Comparison of ENCODE assay signal across 1 cellular context in the genomic region with DNA sequence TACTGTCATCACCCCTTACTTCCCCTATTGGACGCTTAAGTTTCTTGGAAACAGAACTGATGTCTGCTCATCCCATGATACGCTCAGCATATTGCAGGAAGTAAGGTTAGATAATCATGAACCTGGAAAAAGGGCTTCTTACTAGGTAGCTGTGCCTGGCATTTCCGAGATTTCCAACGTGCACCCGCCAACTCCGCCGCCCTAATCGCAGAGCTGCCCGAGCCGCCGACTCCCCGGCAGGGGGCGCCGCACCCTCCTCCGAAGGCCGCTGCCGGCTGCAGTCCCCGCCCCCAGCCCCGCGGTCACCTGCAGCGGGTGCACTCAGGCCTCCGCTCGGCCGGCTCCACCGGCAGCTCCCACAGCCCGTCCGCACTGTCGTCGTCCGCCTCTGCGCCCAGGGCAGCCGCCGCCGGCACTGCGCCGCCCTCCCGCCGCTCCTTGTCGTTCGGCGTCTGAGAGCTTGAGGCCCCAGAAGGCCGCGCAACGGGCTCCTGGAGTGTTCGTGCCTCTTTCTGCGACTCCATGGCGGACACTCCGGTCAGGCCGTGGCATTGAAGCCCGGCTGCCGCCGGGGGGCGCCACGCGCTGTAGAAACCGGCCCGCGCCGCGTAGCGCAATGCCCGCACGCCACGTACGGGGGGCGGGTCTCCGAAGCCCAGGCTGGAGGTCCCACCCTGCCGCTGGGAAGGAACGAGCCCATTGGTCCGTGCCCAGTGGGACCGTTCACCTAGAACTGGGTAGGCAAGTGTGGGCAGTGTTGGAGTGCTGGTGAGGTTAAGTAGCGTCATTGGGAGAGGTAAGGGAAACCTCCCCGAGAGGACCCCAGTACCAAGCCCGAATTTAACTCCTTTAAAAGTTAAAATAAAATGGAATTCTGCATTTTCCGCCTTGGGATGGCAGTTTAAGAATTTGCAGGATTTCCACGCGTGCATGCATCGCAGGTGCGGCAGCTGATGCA.
TF ChIP-seq lines count a peak whose summit lies in the region.

A gene with protein sequence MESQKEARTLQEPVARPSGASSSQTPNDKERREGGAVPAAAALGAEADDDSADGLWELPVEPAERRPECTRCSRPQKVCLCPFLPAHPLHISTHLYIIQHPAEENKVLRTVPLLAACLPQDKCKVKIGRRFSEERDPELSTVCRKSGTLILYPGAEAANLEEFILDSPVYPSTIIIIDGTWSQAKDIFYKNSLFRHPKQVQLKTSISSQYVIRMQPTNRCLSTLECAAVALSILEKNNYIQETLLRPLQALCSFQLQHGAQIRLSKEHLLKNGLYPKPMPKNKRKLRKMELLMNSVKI (minus strand): TSS at position 560 of the 958 bp plus-strand sequence. CDS start 36 bp downstream, at position 524.

TF ChIP-seq in K562, 482 proteins besides CTCF, POLR2A, EP300 and RAD21 (continued from another document and continues in another):
- TF ChIP-seq POLR3A (IDR thresholded peaks at IDR 0.05; ENCODE audit: borderline replicate concordance, extremely low read depth, insufficient read depth, insufficient read length), result no peak
- no peak for TF ChIP-seq TAF15 (IDR thresholded peaks at IDR 0.05; ENCODE audit: low read depth, low read length)
- 0 out of 2 replicates have a peak, but pooled peaks have one; percentile 71 for TF ChIP-seq RBM34 (IDR thresholded peaks at IDR 0.05; ENCODE audit: borderline replicate concordance, insufficient read depth, low read length)
- TF ChIP-seq POLR2B (IDR thresholded peaks at IDR 0.05; ENCODE audit: low read depth, partially characterized antibody), result peak; percentile 63
- TF ChIP-seq KAT2B (IDR thresholded peaks at IDR 0.05; ENCODE audit: low read depth, low read length), result no peak
- peak; percentile 80 for TF ChIP-seq BHLHE40 (IDR thresholded peaks at IDR 0.05; ENCODE audit: low read length)
- TF ChIP-seq FOXA3 (CRISPR knock-in tag; conservative IDR thresholded peaks at IDR 0.05 in 1 of 2, IDR thresholded peaks at IDR 0.05 in 1 of 2), result no peak
- no peak for TF ChIP-seq RFX5 (IDR thresholded peaks at IDR 0.05; ENCODE audit: low read depth, low read length)
- TF ChIP-seq CEBPB (tag; IDR thresholded peaks at IDR 0.05), result peak; percentile 51
- TF ChIP-seq, protein P1, sequence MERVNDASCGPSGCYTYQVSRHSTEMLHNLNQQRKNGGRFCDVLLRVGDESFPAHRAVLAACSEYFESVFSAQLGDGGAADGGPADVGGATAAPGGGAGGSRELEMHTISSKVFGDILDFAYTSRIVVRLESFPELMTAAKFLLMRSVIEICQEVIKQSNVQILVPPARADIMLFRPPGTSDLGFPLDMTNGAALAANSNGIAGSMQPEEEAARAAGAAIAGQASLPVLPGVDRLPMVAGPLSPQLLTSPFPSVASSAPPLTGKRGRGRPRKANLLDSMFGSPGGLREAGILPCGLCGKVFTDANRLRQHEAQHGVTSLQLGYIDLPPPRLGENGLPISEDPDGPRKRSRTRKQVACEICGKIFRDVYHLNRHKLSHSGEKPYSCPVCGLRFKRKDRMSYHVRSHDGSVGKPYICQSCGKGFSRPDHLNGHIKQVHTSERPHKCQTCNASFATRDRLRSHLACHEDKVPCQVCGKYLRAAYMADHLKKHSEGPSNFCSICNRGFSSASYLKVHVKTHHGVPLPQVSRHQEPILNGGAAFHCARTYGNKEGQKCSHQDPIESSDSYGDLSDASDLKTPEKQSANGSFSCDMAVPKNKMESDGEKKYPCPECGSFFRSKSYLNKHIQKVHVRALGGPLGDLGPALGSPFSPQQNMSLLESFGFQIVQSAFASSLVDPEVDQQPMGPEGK (CRISPR knock-in tag; IDR thresholded peaks at IDR 0.05; ENCODE audit: borderline replicate concordance), result no peak
- peak; percentile 73 for TF ChIP-seq ESRRA (IDR thresholded peaks at IDR 0.05; ENCODE audit: borderline replicate concordance, low read depth)
- TF ChIP-seq GATAD2B (IDR thresholded peaks at IDR 0.05; ENCODE audit: borderline replicate concordance), result peak; percentile 58; the same call in 1 of the 2 replicates
- TF ChIP-seq TSC22D4 (tag; IDR thresholded peaks at IDR 0.05), result no peak
- no peak for TF ChIP-seq HMG20B (CRISPR knock-in tag; IDR thresholded peaks at IDR 0.05)
- no peak for TF ChIP-seq HMG20A (CRISPR knock-in tag; conservative IDR thresholded peaks at IDR 0.05)
- no peak for TF ChIP-seq ZNF668 (CRISPR knock-in tag; IDR thresholded peaks at IDR 0.05)
- no peak for TF ChIP-seq BRF1 (IDR thresholded peaks at IDR 0.05; ENCODE audit: borderline replicate concordance, extremely low read depth, insufficient read length)
- no peak for TF ChIP-seq CSDE1 (IDR thresholded peaks at IDR 0.05)
- TF ChIP-seq, protein P2, sequence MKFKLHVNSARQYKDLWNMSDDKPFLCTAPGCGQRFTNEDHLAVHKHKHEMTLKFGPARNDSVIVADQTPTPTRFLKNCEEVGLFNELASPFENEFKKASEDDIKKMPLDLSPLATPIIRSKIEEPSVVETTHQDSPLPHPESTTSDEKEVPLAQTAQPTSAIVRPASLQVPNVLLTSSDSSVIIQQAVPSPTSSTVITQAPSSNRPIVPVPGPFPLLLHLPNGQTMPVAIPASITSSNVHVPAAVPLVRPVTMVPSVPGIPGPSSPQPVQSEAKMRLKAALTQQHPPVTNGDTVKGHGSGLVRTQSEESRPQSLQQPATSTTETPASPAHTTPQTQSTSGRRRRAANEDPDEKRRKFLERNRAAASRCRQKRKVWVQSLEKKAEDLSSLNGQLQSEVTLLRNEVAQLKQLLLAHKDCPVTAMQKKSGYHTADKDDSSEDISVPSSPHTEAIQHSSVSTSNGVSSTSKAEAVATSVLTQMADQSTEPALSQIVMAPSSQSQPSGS (CRISPR knock-in tag; IDR thresholded peaks at IDR 0.05), result no peak
- peak; percentile 77; the same call in 1 of the 2 replicates for TF ChIP-seq ZBTB7A (IDR thresholded peaks at IDR 0.05; ENCODE audit: borderline replicate concordance, control insufficient read depth, low read depth, low read length)
- no peak for TF ChIP-seq BDP1 (IDR thresholded peaks at IDR 0.05; ENCODE audit: insufficient read depth, insufficient read length)
- no peak for TF ChIP-seq POLR2AphosphoS2 (IDR thresholded peaks at IDR 0.05; ENCODE audit: low read length)
- TF ChIP-seq POLR2G (IDR thresholded peaks at IDR 0.05; ENCODE audit: low read depth, low read length), result peak; percentile 95
- TF ChIP-seq, protein P3, sequence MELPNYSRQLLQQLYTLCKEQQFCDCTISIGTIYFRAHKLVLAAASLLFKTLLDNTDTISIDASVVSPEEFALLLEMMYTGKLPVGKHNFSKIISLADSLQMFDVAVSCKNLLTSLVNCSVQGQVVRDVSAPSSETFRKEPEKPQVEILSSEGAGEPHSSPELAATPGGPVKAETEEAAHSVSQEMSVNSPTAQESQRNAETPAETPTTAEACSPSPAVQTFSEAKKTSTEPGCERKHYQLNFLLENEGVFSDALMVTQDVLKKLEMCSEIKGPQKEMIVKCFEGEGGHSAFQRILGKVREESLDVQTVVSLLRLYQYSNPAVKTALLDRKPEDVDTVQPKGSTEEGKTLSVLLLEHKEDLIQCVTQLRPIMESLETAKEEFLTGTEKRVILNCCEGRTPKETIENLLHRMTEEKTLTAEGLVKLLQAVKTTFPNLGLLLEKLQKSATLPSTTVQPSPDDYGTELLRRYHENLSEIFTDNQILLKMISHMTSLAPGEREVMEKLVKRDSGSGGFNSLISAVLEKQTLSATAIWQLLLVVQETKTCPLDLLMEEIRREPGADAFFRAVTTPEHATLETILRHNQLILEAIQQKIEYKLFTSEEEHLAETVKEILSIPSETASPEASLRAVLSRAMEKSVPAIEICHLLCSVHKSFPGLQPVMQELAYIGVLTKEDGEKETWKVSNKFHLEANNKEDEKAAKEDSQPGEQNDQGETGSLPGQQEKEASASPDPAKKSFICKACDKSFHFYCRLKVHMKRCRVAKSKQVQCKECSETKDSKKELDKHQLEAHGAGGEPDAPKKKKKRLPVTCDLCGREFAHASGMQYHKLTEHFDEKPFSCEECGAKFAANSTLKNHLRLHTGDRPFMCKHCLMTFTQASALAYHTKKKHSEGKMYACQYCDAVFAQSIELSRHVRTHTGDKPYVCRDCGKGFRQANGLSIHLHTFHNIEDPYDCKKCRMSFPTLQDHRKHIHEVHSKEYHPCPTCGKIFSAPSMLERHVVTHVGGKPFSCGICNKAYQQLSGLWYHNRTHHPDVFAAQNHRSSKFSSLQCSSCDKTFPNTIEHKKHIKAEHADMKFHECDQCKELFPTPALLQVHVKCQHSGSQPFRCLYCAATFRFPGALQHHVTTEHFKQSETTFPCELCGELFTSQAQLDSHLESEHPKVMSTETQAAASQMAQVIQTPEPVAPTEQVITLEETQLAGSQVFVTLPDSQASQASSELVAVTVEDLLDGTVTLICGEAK (IDR thresholded peaks at IDR 0.05), result no peak
- TF ChIP-seq, protein P3 (CRISPR knock-in tag; IDR thresholded peaks at IDR 0.05), result no peak
- TF ChIP-seq ARHGAP35 (IDR thresholded peaks at IDR 0.05; ENCODE audit: partially characterized antibody), result no peak
- TF ChIP-seq, protein P4, sequence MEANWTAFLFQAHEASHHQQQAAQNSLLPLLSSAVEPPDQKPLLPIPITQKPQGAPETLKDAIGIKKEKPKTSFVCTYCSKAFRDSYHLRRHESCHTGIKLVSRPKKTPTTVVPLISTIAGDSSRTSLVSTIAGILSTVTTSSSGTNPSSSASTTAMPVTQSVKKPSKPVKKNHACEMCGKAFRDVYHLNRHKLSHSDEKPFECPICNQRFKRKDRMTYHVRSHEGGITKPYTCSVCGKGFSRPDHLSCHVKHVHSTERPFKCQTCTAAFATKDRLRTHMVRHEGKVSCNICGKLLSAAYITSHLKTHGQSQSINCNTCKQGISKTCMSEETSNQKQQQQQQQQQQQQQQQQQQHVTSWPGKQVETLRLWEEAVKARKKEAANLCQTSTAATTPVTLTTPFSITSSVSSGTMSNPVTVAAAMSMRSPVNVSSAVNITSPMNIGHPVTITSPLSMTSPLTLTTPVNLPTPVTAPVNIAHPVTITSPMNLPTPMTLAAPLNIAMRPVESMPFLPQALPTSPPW (CRISPR knock-in tag; IDR thresholded peaks at IDR 0.05), result peak; percentile 63
- no peak for TF ChIP-seq CBFA2T2 (conservative IDR thresholded peaks at IDR 0.05)
- TF ChIP-seq, protein P5, sequence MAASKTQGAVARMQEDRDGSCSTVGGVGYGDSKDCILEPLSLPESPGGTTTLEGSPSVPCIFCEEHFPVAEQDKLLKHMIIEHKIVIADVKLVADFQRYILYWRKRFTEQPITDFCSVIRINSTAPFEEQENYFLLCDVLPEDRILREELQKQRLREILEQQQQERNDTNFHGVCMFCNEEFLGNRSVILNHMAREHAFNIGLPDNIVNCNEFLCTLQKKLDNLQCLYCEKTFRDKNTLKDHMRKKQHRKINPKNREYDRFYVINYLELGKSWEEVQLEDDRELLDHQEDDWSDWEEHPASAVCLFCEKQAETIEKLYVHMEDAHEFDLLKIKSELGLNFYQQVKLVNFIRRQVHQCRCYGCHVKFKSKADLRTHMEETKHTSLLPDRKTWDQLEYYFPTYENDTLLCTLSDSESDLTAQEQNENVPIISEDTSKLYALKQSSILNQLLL (CRISPR knock-in tag; IDR thresholded peaks at IDR 0.05; ENCODE audit: borderline replicate concordance), result no peak
- TF ChIP-seq POLR3G (IDR thresholded peaks at IDR 0.05; ENCODE audit: extremely low read depth, insufficient read length, insufficient replicate concordance), result no peak
- peak; percentile 95 for TF ChIP-seq CXXC5 (CRISPR knock-in tag; IDR thresholded peaks at IDR 0.05)
- TF ChIP-seq NCOR1 (IDR thresholded peaks at IDR 0.05), result no peak
- no peak for TF ChIP-seq MAFK (IDR thresholded peaks at IDR 0.05; ENCODE audit: low read length)
- TF ChIP-seq TBL1XR1 (IDR thresholded peaks at IDR 0.05; ENCODE audit: low read length in 2 of 2), result no peak
- TF ChIP-seq MCM5 (IDR thresholded peaks at IDR 0.05; ENCODE audit: low read depth), result no peak
- TF ChIP-seq, protein P6, sequence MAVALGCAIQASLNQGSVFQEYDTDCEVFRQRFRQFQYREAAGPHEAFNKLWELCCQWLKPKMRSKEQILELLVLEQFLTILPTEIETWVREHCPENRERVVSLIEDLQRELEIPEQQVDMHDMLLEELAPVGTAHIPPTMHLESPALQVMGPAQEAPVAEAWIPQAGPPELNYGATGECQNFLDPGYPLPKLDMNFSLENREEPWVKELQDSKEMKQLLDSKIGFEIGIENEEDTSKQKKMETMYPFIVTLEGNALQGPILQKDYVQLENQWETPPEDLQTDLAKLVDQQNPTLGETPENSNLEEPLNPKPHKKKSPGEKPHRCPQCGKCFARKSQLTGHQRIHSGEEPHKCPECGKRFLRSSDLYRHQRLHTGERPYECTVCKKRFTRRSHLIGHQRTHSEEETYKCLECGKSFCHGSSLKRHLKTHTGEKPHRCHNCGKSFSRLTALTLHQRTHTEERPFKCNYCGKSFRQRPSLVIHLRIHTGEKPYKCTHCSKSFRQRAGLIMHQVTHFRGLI (CRISPR knock-in tag; IDR thresholded peaks at IDR 0.05), result no peak
- no peak for TF ChIP-seq SRSF9 (IDR thresholded peaks at IDR 0.05; ENCODE audit: borderline replicate concordance, low read depth, low read length)
- TF ChIP-seq GTF2F1 (IDR thresholded peaks at IDR 0.05; ENCODE audit: low read depth, low read length), result no peak
- TF ChIP-seq TAF9B (IDR thresholded peaks at IDR 0.05; ENCODE audit: partially characterized antibody), result no peak
- no peak for TF ChIP-seq ZNF551 (CRISPR knock-in tag; IDR thresholded peaks at IDR 0.05)
- no peak for TF ChIP-seq NCOA2 (IDR thresholded peaks at IDR 0.05; ENCODE audit: partially characterized antibody in 2 of 2)
- no peak for TF ChIP-seq ZBED1 (IDR thresholded peaks at IDR 0.05)
- TF ChIP-seq SRF (CRISPR knock-in tag; IDR thresholded peaks at IDR 0.05), result peak in 1 of 2 experiments; percentile 65; a peak in 2 of 4 replicates
- TF ChIP-seq GABPB1 (CRISPR knock-in tag; IDR thresholded peaks at IDR 0.05), result peak; percentile 47; the same call in 1 of the 2 replicates
- TF ChIP-seq MECOM (CRISPR knock-in tag; IDR thresholded peaks at IDR 0.05), result no peak
- TF ChIP-seq PHB (CRISPR knock-in tag; IDR thresholded peaks at IDR 0.05), result no peak
- TF ChIP-seq ZNF780A (CRISPR knock-in tag; IDR thresholded peaks at IDR 0.05), result no peak
